ENCODE assay signal across 33 cellular contexts in the genomic region with DNA sequence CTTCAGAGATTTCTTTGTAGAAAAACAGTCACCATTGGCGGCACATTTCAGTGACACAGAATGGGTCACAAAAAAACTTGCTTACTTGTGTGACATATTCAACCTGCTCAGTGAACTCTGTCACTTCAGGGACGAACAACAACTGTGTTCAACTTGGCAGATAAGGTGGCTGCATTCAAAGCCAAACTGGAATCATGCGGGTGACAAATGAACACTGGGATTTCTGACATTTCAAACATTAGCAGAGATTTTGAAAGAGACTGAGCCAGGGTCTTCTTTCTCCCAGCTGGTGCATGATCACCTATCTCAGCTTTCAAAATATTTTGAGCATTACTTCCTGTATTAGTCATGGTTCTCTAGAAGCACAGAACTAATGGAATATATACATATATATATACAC.
"Had no signal": no experiment of that assay in that cellular context is flagged by ENCODE, and none has a peak within 500 bp of the region (broad histone marks: within the 10 kb centered on the region; RNA-seq: fewer than 3 reads in every experiment).

No MANE protein-coding gene starts in this region.

- H3K27ac ChIP-seq: ascending aorta, cardiac muscle cell, KMS-11, Peyer's patch, RWPE1, WERI-Rb-1 had no signal

- H3K36me3 ChIP-seq: ascending aorta, cardiac muscle cell, Peyer's patch, WERI-Rb-1 had no signal

- H3K27ac Mint-ChIP-seq: activated naive CD4-positive, alpha-beta T cell treated with anti-CD3 and anti-CD28 coated beads, Interleukin-2, amount 50 U/mL, for 24 hours; activated T-cell treated with anti-CD3 and anti-CD28 coated beads, Interleukin-2, amount 50 U/mL, for 24 hours had no signal

- H3K4me3 ChIP-seq: ascending aorta, cardiac muscle cell, Peyer's patch had no signal

- DNase-seq: activated CD4-positive, alpha-beta memory T cell treated with anti-CD3 and anti-CD28 coated beads, Interleukin-2, amount 10 ng/mL, durations not matched to agents 7 days and 5 days; activated CD4-positive, alpha-beta T cell treated with anti-CD3 and anti-CD28 coated beads for 1 hour; activated CD4-positive, CD25-positive, alpha-beta regulatory T cell; activated CD8-positive, alpha-beta memory T cell treated with anti-CD3 and anti-CD28 coated beads for 24 hours; activated gamma-delta T cell; activated naive CD4-positive, alpha-beta T cell treated with Interleukin-2 at 50 U/mL for 16 hours; activated naive CD8-positive, alpha-beta T cell treated with anti-CD3 and anti-CD28 coated beads, Interleukin-2, amount 10 ng/mL, durations not matched to agents 7 days and 5 days; activated T-cell treated with anti-CD3 and anti-CD28 coated beads, Interleukin-2, amount 50 U/mL, for 24 hours; amygdala; NCI-H1092 treated with DMSO at 0.1 percent for 48 hours; NCI-H1417; NCI-H146; NCI-H187; NCI-H2029 treated with DMSO at 0.1 percent for 48 hours; NCI-H2107; NCI-H2171; NCI-H510A; NCI-H526; NCI-H748 treated with DMSO at 0.1 percent for 48 hours; NK-92 treated with Interleukin-12 subunit alpha and Interleukin-12 subunit beta, amount 100 ng/mL, for 24 hours; PC-3; Peyer's patch; SIG-M5; T1000; WERI-Rb-1 had no signal

- H3K4me2 ChIP-seq: KMS-11 had no signal

- H3K9me3 ChIP-seq: ascending aorta, Peyer's patch had no signal

- H3K27me3 ChIP-seq: ascending aorta, Peyer's patch had no signal

- ATAC-seq: PC-3, Right ventricle myocardium inferior had no signal

- H3K9ac ChIP-seq: KMS-11 had no signal

- H3K4me3 Mint-ChIP-seq: activated naive CD4-positive, alpha-beta T cell treated with anti-CD3 and anti-CD28 coated beads, Interleukin-2, amount 50 U/mL, for 24 hours; central memory CD8-positive, alpha-beta T cell had no signal

- H3K9me3 Mint-ChIP-seq: activated CD4-positive, alpha-beta memory T cell treated with anti-CD3 and anti-CD28 coated beads, Interleukin-2, amount 10 ng/mL, durations not matched to agents 7 days and 5 days; activated naive CD8-positive, alpha-beta T cell treated with anti-CD3 and anti-CD28 coated beads, Interleukin-2, amount 10 ng/mL, durations not matched to agents 7 days and 5 days; activated T-helper 2 cell treated with anti-CD3 and anti-CD28 coated beads, Interferon-gamma antibody, Interleukin-2, Interleukin-4, amounts not matched to agents 10 μg/mL and 5 μg/mL and 100 μg/mL, durations not matched to agents 14 hours and 24 hours and 36 hours; central memory CD8-positive, alpha-beta T cell had no signal
